Comparison of ENCODE assay signal across 1 cellular context in genomic region chr10:100939763-100940344, GRCh38.
TF ChIP-seq lines count a peak whose summit lies in the region.

No MANE protein-coding gene starts in this region.

TF ChIP-seq in GM12878, 131 proteins besides CTCF, POLR2A, EP300 and RAD21:
- TF ChIP-seq STAT3 (IDR thresholded peaks at IDR 0.05; ENCODE audit: low read depth, low read length) (no peak), ZNF592 (IDR thresholded peaks at IDR 0.05) (no peak), IKZF1 (conservative IDR thresholded peaks at IDR 0.05) (no peak), PML (IDR thresholded peaks at IDR 0.05; ENCODE audit: low read length) (no peak), ZBTB33 (IDR thresholded peaks at IDR 0.05) (no peak), EED (IDR thresholded peaks at IDR 0.05; ENCODE audit: low read depth) (no peak), MEF2B (IDR thresholded peaks at IDR 0.05; ENCODE audit: partially characterized antibody, poor library complexity, severe bottlenecking) (no peak), FOXK2 (IDR thresholded peaks at IDR 0.05) (no peak), REST (IDR thresholded peaks at IDR 0.05; ENCODE audit: low read depth, low read length) (no peak), BCL3 (IDR thresholded peaks at IDR 0.05; ENCODE audit: borderline replicate concordance, insufficient read depth, low read depth, low read length, poor library complexity, severe bottlenecking) (no peak), ZNF622 (IDR thresholded peaks at IDR 0.05) (no peak), TAF1 (IDR thresholded peaks at IDR 0.05; ENCODE audit: borderline replicate concordance, low read depth, low read length) (no peak)
